ENCODE assay signal across 8 cellular contexts in the genomic region with DNA sequence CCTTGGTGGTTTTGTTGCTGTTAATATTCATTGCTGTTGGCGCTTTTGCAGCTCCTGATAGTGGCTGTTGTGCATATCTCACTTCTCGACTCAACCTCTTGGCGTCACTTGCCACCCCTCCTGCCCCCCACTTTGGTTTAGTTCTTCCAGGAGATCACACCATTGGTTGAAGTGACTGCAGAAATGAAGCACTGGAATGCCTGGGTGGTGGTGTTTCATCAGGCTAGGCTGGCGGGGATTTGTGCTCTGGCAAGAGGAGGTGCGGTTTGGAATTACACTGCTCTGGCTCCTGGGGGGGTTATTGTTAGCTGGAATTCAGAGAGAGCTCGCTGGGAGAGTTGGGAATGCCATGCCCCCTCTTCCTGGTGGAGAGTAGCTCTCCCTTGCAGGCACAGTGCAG. TPM values are rescaled to one million over a fixed set of nuclear protein-coding genes. Genes with fewer than 3 reads are reported as not detected.
DNase-seq lines count a peak whose midpoint lies in the region; ATAC-seq and TF ChIP-seq lines count a peak whose summit lies in the region.

No MANE protein-coding gene starts in this region.

- H3K27me3 ChIP-seq in vagina, result no peaks in the 10 kb centered on the region

- peak overlapping the region; percentile 85 to 89 for H3K4me3 Mint-ChIP-seq in effector memory CD8-positive, alpha-beta T cell
- peak overlapping the region; percentile 85 for H3K4me3 Mint-ChIP-seq in natural killer cell treated with Interleukin-12 subunit alpha and Interleukin-12 subunit beta and Interleukin-15 and Interleukin-18, amount 100 ng/mL, for 72 hours

- no peak for TF ChIP-seq POLR2A in vagina (IDR thresholded peaks at IDR 0.05)

- TF ChIP-seq CTCF in AG09309 (IDR thresholded peaks at IDR 0.05; ENCODE audit: control insufficient read depth, insufficient read depth, low read depth, low read length, missing control alignments) (no peak), vagina (IDR thresholded peaks at IDR 0.05) (no peak)

- H3K4me3 ChIP-seq in AG09309 (ENCODE audit: control insufficient read depth, low read depth, low read length) (no peak overlapping the region), vagina (peak overlapping the region in 1 of 2 donors; percentile 3)

- peak overlapping the region; percentile 94 to 97 for H3K27ac Mint-ChIP-seq in effector memory CD8-positive, alpha-beta T cell
- H3K27ac Mint-ChIP-seq in natural killer cell treated with Interleukin-12 subunit alpha and Interleukin-12 subunit beta and Interleukin-15 and Interleukin-18, amount 100 ng/mL, for 72 hours, result peak overlapping the region; percentile 95 to 98

- peak; percentile 54 for DNase-seq in AG09309 (ENCODE audit: low read depth)
- peak; percentile 92 for DNase-seq in NCI-H226
- peak in 2 of 3 experiments; percentile 30 to 46 for DNase-seq in effector memory CD8-positive, alpha-beta T cell
- no peak for DNase-seq in natural killer cell treated with Interleukin-12 subunit alpha and Interleukin-12 subunit beta and Interleukin-15 and Interleukin-18, amount 100 ng/mL, for 72 hours (ENCODE audit: low spot score)
- no peak for DNase-seq in CD1c-positive myeloid dendritic cell (ENCODE audit: extremely low spot score)
- DNase-seq in vagina (ENCODE audit: extremely low spot score in 2 of 2), result no peak

- H3K9me3 ChIP-seq in vagina, result no peaks in the 10 kb centered on the region

- H3K36me3 Mint-ChIP-seq in effector memory CD8-positive, alpha-beta T cell (ENCODE audit: insufficient read depth), result peaks cover 64% of the 10 kb centered on the region
- H3K36me3 Mint-ChIP-seq in natural killer cell treated with Interleukin-12 subunit alpha and Interleukin-12 subunit beta and Interleukin-15 and Interleukin-18, amount 100 ng/mL, for 72 hours, result no peaks in the 10 kb centered on the region

- no peaks in the 10 kb centered on the region for H3K36me3 ChIP-seq in vagina

- peaks cover 75 to 84% of the 10 kb centered on the region in 2 donors for H3K4me1 Mint-ChIP-seq in effector memory CD8-positive, alpha-beta T cell (ENCODE audit: low read depth in 2 of 2)
- peaks cover 73 to 81% of the 10 kb centered on the region in 2 donors for H3K4me1 Mint-ChIP-seq in natural killer cell treated with Interleukin-12 subunit alpha and Interleukin-12 subunit beta and Interleukin-15 and Interleukin-18, amount 100 ng/mL, for 72 hours (ENCODE audit: low read depth in 2 of 2)

- no peaks in the 10 kb centered on the region for H3K27me3 Mint-ChIP-seq in effector memory CD8-positive, alpha-beta T cell
- H3K27me3 Mint-ChIP-seq in natural killer cell treated with Interleukin-12 subunit alpha and Interleukin-12 subunit beta and Interleukin-15 and Interleukin-18, amount 100 ng/mL, for 72 hours, result no peaks in the 10 kb centered on the region

- H3K4me1 ChIP-seq in vagina, result peaks cover 100% of the 10 kb centered on the region

- intact Hi-C loops in vagina (cut with DNase I), result no loop called here

- ATAC-seq in effector memory CD8-positive, alpha-beta T cell (replicated peaks), result peak; percentile 12
- peak in 1 of 2 donors; percentile 41 for ATAC-seq in natural killer cell treated with Interleukin-12 subunit alpha and Interleukin-12 subunit beta and Interleukin-15 and Interleukin-18, amount 100 ng/mL, for 72 hours
- no peak for ATAC-seq in GM21576 (IDR thresholded peaks at IDR 0.05; ENCODE audit: unreplicated experiment)
- ATAC-seq in HG02623 (IDR thresholded peaks at IDR 0.05; ENCODE audit: unreplicated experiment), result no peak

- no peaks in the 10 kb centered on the region for H3K9me3 Mint-ChIP-seq in effector memory CD8-positive, alpha-beta T cell
- H3K9me3 Mint-ChIP-seq in natural killer cell treated with Interleukin-12 subunit alpha and Interleukin-12 subunit beta and Interleukin-15 and Interleukin-18, amount 100 ng/mL, for 72 hours, result no peaks in the 10 kb centered on the region

- no peak overlapping the region for H3K27ac ChIP-seq in vagina

RNA-seq across cellular contexts. Expression of gene PRRC2B, which starts 11.5 kb away (rescaled TPM):
- total RNA-seq in natural killer cell treated with Interleukin-12 subunit alpha and Interleukin-12 subunit beta and Interleukin-15 and Interleukin-18, amount 100 ng/mL, for 72 hours, result 100 to 1,000 TPM; 122 to 246 TPM
- 116 TPM for total RNA-seq in vagina

Comparison
In these comparisons a context has a peak if more than half of its experiments do, and no peak if none do; other contexts are left out.
1. DNase-seq: peak in AG09309 (single experiment), NCI-H226 (single experiment) and effector memory CD8-positive, alpha-beta T cell (2 of 3); none in natural killer cell treated with Interleukin-12 subunit alpha and Interleukin-12 subunit beta and Interleukin-15 and Interleukin-18, amount 100 ng/mL, for 72 hours (single experiment), CD1c-positive myeloid dendritic cell (single experiment) and vagina (0 of 2).